12 cellular contexts compared by ENCODE assay signal in genomic region chr1:9850442-9851162, GRCh38. TPM values are rescaled to one million over a fixed set of nuclear protein-coding genes. Genes with fewer than 3 reads are reported as not detected.
DNase-seq lines count a peak whose midpoint lies in the region; ATAC-seq, FAIRE-seq and TF ChIP-seq lines count a peak whose summit lies in the region.
"Had no signal": no experiment of that assay in that cellular context is flagged by ENCODE, and none has a peak within 500 bp of the region (broad histone marks: within the 10 kb centered on the region; RNA-seq: fewer than 3 reads in every experiment).

No MANE protein-coding gene starts in this region.

- H3K27ac Mint-ChIP-seq in activated T-cell treated with anti-CD3 and anti-CD28 coated beads, Interleukin-2, amount 50 U/mL, for 24 hours: no peak overlapping the region
- H3K27ac Mint-ChIP-seq in central memory CD8-positive, alpha-beta T cell (ENCODE audit: low read depth): no peak overlapping the region
- H3K27ac Mint-ChIP-seq: progenitor cell of endocrine pancreas had no signal

- peaks cover 9% of the 10 kb centered on the region for H3K36me3 Mint-ChIP-seq in activated T-cell treated with anti-CD3 and anti-CD28 coated beads, Interleukin-2, amount 50 U/mL, for 24 hours (ENCODE audit: low read depth)
- peaks cover 6% of the 10 kb centered on the region for H3K36me3 Mint-ChIP-seq in central memory CD8-positive, alpha-beta T cell (ENCODE audit: insufficient read depth)

- H3K27me3 ChIP-seq in small intestine (ENCODE audit: control insufficient read depth in 2 of 2, insufficient read depth in 2 of 2, low read length in 2 of 2): no peaks in the 10 kb centered on the region
- H3K27me3 ChIP-seq in ovary: no peaks in the 10 kb centered on the region
- H3K27me3 ChIP-seq: breast epithelium had no signal

- peak overlapping the region; percentile 63 for H3K4me3 Mint-ChIP-seq in activated T-cell treated with anti-CD3 and anti-CD28 coated beads, Interleukin-2, amount 50 U/mL, for 24 hours
- peak overlapping the region; percentile 12 for H3K4me3 Mint-ChIP-seq in central memory CD8-positive, alpha-beta T cell

- TF ChIP-seq CTCF in ovary (IDR thresholded peaks at IDR 0.05): no peak

- DNase-seq in activated T-cell treated with anti-CD3 and anti-CD28 coated beads, Interleukin-2, amount 50 U/mL, for 24 hours: no peak
- DNase-seq in activated T-cell treated with anti-CD3 and anti-CD28 coated beads for 4 hours: no peak
- DNase-seq in NCI-H69 (lab: John Stamatoyannopoulos, UW): peak; percentile 62
- DNase-seq in central memory CD8-positive, alpha-beta T cell (ENCODE audit: low spot score in 2 of 2): no peak
- peak; percentile 68 for DNase-seq in small intestine
- no peak for DNase-seq in ovary
- DNase-seq in foreskin melanocyte: no peak
- DNase-seq: EL, PC-9 had no signal

- no peak for TF ChIP-seq POLR2A in ovary (IDR thresholded peaks at IDR 0.05)

- no peak overlapping the region for H3K27ac ChIP-seq in small intestine (ENCODE audit: low read depth in 1 of 2, low read length in 1 of 2)
- no peak overlapping the region for H3K27ac ChIP-seq in ovary
- H3K27ac ChIP-seq: PC-9 had no signal

- FAIRE-seq in small intestine (lab: Jason Lieb, UNC): no peak

- TF ChIP-seq EP300 in ovary (IDR thresholded peaks at IDR 0.05): no peak

- H3K4me1 Mint-ChIP-seq in activated T-cell treated with anti-CD3 and anti-CD28 coated beads, Interleukin-2, amount 50 U/mL, for 24 hours (ENCODE audit: low read depth): peaks cover 10% of the 10 kb centered on the region
- no peaks in the 10 kb centered on the region for H3K4me1 Mint-ChIP-seq in central memory CD8-positive, alpha-beta T cell

- H3K36me3 ChIP-seq in small intestine (ENCODE audit: control insufficient read depth in 2 of 2, insufficient read depth in 2 of 2, low read length in 2 of 2) (no peaks in the 10 kb centered on the region), ovary (no peaks in the 10 kb centered on the region)
- H3K36me3 ChIP-seq: breast epithelium had no signal

- H3K4me1 ChIP-seq in small intestine (ENCODE audit: control insufficient read depth in 2 of 2, insufficient read depth in 1 of 2, low read depth in 1 of 2, low read length in 1 of 2) (peaks cover 0 to 2% of the 10 kb centered on the region in 2 donors), ovary (ENCODE audit: insufficient read depth) (no peaks in the 10 kb centered on the region)
- H3K4me1 ChIP-seq: breast epithelium had no signal

- no peak for ATAC-seq in central memory CD8-positive, alpha-beta T cell (replicated peaks; ENCODE audit: extremely low read depth, poor library complexity, severe bottlenecking)
- no peak for ATAC-seq in HG03039 (IDR thresholded peaks at IDR 0.05; ENCODE audit: unreplicated experiment)

- H3K27me3 Mint-ChIP-seq in activated T-cell treated with anti-CD3 and anti-CD28 coated beads, Interleukin-2, amount 50 U/mL, for 24 hours: no peaks in the 10 kb centered on the region
- H3K27me3 Mint-ChIP-seq in central memory CD8-positive, alpha-beta T cell: no peaks in the 10 kb centered on the region
- H3K27me3 Mint-ChIP-seq: progenitor cell of endocrine pancreas had no signal

- intact Hi-C loops in ovary (cut with DNase I): no loop called here

- H3K9me3 Mint-ChIP-seq in activated T-cell treated with anti-CD3 and anti-CD28 coated beads, Interleukin-2, amount 50 U/mL, for 24 hours: peaks cover 4% of the 10 kb centered on the region
- H3K9me3 Mint-ChIP-seq in central memory CD8-positive, alpha-beta T cell: peaks cover 5% of the 10 kb centered on the region

- WGBS in small intestine, 3 donors: 17 to 51% (median 33%) methylated on average over 17 to 18 of the region's 18 CpGs
- WGBS in ovary, 3 donors: 83 to 84% (median 83%) methylated on average over 18 of the region's 18 CpGs

- H3K4me3 ChIP-seq in small intestine (ENCODE audit: low read depth in 1 of 2, low read length in 2 of 2): no peak overlapping the region
- no peak overlapping the region for H3K4me3 ChIP-seq in ovary
- H3K4me3 ChIP-seq: breast epithelium, PC-9 had no signal

- H3K9me3 ChIP-seq in small intestine (ENCODE audit: control insufficient read depth, low read depth): no peaks in the 10 kb centered on the region
- no peaks in the 10 kb centered on the region for H3K9me3 ChIP-seq in ovary
- H3K9me3 ChIP-seq: breast epithelium had no signal

RNA-seq across cellular contexts. Expression of gene CLSTN1, which starts 26.8 kb away (rescaled TPM):
- polyA plus RNA-seq in small intestine: 10 to 100 TPM; 29.2 to 50.6 (median 33.1) TPM
- 100 to 1,000 TPM in 5 of 7 donors, 10 to 100 TPM in 2; 70.5 to 145 (median 119) TPM for total RNA-seq in ovary
- polyA plus RNA-seq in ovary: 100 to 1,000 TPM in 1 of 2 donors, 10 to 100 TPM in 1; 84.3 to 110 TPM

RNA-seq across cellular contexts. Expression of gene CTNNBIP1, which starts 59.5 kb away (rescaled TPM):
- 10 to 100 TPM; 20.3 to 24.8 (median 24.0) TPM for polyA plus RNA-seq in small intestine
- 10 to 100 TPM; 16.6 to 28.5 (median 25.9) TPM for total RNA-seq in ovary
- 10 to 100 TPM; 10.4 to 18.5 TPM for polyA plus RNA-seq in ovary

Comparison
In these comparisons a context has a peak if more than half of its experiments do, and no peak if none do; other contexts are left out.
1. DNase-seq: peak in NCI-H69 (single experiment) and small intestine (single experiment); none in activated T-cell treated with anti-CD3 and anti-CD28 coated beads, Interleukin-2, amount 50 U/mL, for 24 hours (single experiment), activated T-cell treated with anti-CD3 and anti-CD28 coated beads for 4 hours (single experiment), central memory CD8-positive, alpha-beta T cell (0 of 2), ovary (0 of 5) and foreskin melanocyte (single experiment).